In genomic region chrX:9595131-9595530, GRCh38 we compare ENCODE assay signal across 23 cellular contexts.
A peak's percentile ranks its signal among the peaks of the same experiment; 100 is the strongest.
DNase-seq lines count a peak whose midpoint lies in the region; ATAC-seq, FAIRE-seq and TF ChIP-seq lines count a peak whose summit lies in the region.
"Had no signal": no experiment of that assay in that cellular context is flagged by ENCODE, and none has a peak within 500 bp of the region (broad histone marks: within the 10 kb centered on the region; RNA-seq: fewer than 3 reads in every experiment).

No MANE protein-coding gene starts in this region.

- H3K79me2 ChIP-seq in astrocyte (ENCODE audit: insufficient read depth, low read length): no peaks in the 10 kb centered on the region
- H3K79me2 ChIP-seq: hepatocyte had no signal

- no peak for TF ChIP-seq CTCF in astrocyte (IDR thresholded peaks at IDR 0.05; ENCODE audit: insufficient read depth, low read depth, low read length)
- TF ChIP-seq CTCF in GM13977 (IDR thresholded peaks at IDR 0.05; ENCODE audit: extremely low read depth, insufficient read depth, missing control alignments): no peak

- ATAC-seq in HG03025 (IDR thresholded peaks at IDR 0.05; ENCODE audit: low FRiP score, unreplicated experiment) (no peak), GM21737 (IDR thresholded peaks at IDR 0.05; ENCODE audit: unreplicated experiment) (no peak), HG02678 (IDR thresholded peaks at IDR 0.05; ENCODE audit: unreplicated experiment) (no peak)
- ATAC-seq: right cardiac atrium had no signal

- no peak overlapping the region for H3K9ac ChIP-seq in astrocyte (ENCODE audit: low read length)
- H3K9ac ChIP-seq: neural progenitor cell had no signal

- peaks cover 5% of the 10 kb centered on the region for H3K4me1 Mint-ChIP-seq in astrocyte (ENCODE audit: low read depth, unreplicated experiment)
- H3K4me1 Mint-ChIP-seq: neural progenitor cell had no signal

- H3K4me1 ChIP-seq in astrocyte (ENCODE audit: insufficient read depth, low read length): peaks cover 4% of the 10 kb centered on the region
- H3K4me1 ChIP-seq: Caco-2, neural progenitor cell had no signal

- H3K9me3 Mint-ChIP-seq in astrocyte (ENCODE audit: unreplicated experiment): no peaks in the 10 kb centered on the region
- H3K9me3 Mint-ChIP-seq: activated naive CD4-positive, alpha-beta T cell treated with anti-CD3 and anti-CD28 coated beads, Interleukin-2, amount 50 U/mL, for 24 hours had no signal

- FAIRE-seq in astrocyte (lab: Jason Lieb, UNC): peak; percentile 69
- FAIRE-seq: G401.6 had no signal

- H2AFZ ChIP-seq in astrocyte (ENCODE audit: low read depth, low read length): no peak overlapping the region
- H2AFZ ChIP-seq: hepatocyte, neural progenitor cell had no signal

- DNase-seq in AG08395 (ENCODE audit: low spot score): peak; percentile 39
- DNase-seq in H4 (ENCODE audit: low spot score): peak; percentile 49
- DNase-seq in astrocyte (ENCODE audit: low read depth): peak; percentile 76
- DNase-seq in iPS-NIHi7 (ENCODE audit: extremely low spot score): peak; percentile 24
- DNase-seq in GM13977 (ENCODE audit: low spot score): no peak
- DNase-seq: activated CD4-positive, alpha-beta T cell treated with anti-CD3 and anti-CD28 coated beads, Interleukin-2, amount 50 U/mL, for 1 hour; activated T-cell treated with anti-CD3 and anti-CD28 coated beads, Interleukin-2, amount 50 U/mL, for 24 hours; Caco-2; KG1; kidney glomerular epithelial cell; midbrain; NCI-H1105 had no signal

- H3K36me3 ChIP-seq in astrocyte (ENCODE audit: insufficient read depth, low read length): no peaks in the 10 kb centered on the region
- H3K36me3 ChIP-seq: cardiac muscle cell, esophagus muscularis mucosa, neural progenitor cell had no signal

- peaks cover 6% of the 10 kb centered on the region for H4K20me1 ChIP-seq in astrocyte (ENCODE audit: insufficient read depth, low read length)

- H3K27ac Mint-ChIP-seq in astrocyte (ENCODE audit: unreplicated experiment): no peak overlapping the region
- H3K27ac Mint-ChIP-seq: activated naive CD4-positive, alpha-beta T cell treated with anti-CD3 and anti-CD28 coated beads, Interleukin-2, amount 50 U/mL, for 24 hours; activated T-cell treated with anti-CD3 and anti-CD28 coated beads, Interleukin-2, amount 50 U/mL, for 24 hours; neural progenitor cell had no signal

- no peaks in the 10 kb centered on the region for H3K27me3 Mint-ChIP-seq in astrocyte (ENCODE audit: low read depth, unreplicated experiment)
- H3K27me3 Mint-ChIP-seq: activated naive CD4-positive, alpha-beta T cell treated with anti-CD3 and anti-CD28 coated beads, Interleukin-2, amount 50 U/mL, for 24 hours; activated T-cell treated with anti-CD3 and anti-CD28 coated beads, Interleukin-2, amount 50 U/mL, for 24 hours had no signal

- H3K4me3 ChIP-seq in astrocyte (ENCODE audit: insufficient read depth, low read depth, low read length): no peak overlapping the region
- H3K4me3 ChIP-seq: cardiac muscle cell, esophagus muscularis mucosa, hepatocyte, neural progenitor cell had no signal

- no peaks in the 10 kb centered on the region for H3K9me3 ChIP-seq in astrocyte (ENCODE audit: insufficient read depth, low read depth, low read length)
- H3K9me3 ChIP-seq: Caco-2, esophagus muscularis mucosa had no signal

- H3K4me2 ChIP-seq in astrocyte (ENCODE audit: low read length): peak overlapping the region; percentile 32
- H3K4me2 ChIP-seq: hepatocyte, neural progenitor cell had no signal

- H3K36me3 Mint-ChIP-seq in astrocyte (ENCODE audit: low read depth, unreplicated experiment): peaks cover 3% of the 10 kb centered on the region

- H3K27ac ChIP-seq in astrocyte (ENCODE audit: low read depth, low read length): no peak overlapping the region
- H3K27ac ChIP-seq: cardiac muscle cell, esophagus muscularis mucosa, hepatocyte, HL-60, neural progenitor cell had no signal

- H3K4me3 Mint-ChIP-seq in astrocyte (ENCODE audit: unreplicated experiment): no peak overlapping the region
- H3K4me3 Mint-ChIP-seq: activated naive CD4-positive, alpha-beta T cell treated with anti-CD3 and anti-CD28 coated beads, Interleukin-2, amount 50 U/mL, for 24 hours; activated T-cell treated with anti-CD3 and anti-CD28 coated beads, Interleukin-2, amount 50 U/mL, for 24 hours; neural progenitor cell had no signal

- no peaks in the 10 kb centered on the region for H3K27me3 ChIP-seq in astrocyte (ENCODE audit: insufficient read depth, low read length)
- H3K27me3 ChIP-seq: cardiac muscle cell, esophagus muscularis mucosa, hepatocyte, neural progenitor cell had no signal

- in situ Hi-C loops in GM13977 (cut with MboI; ENCODE audit: low pct_unique_long_range_greater_than_20kb, low sequenced_read_pairs, unreplicated experiment): no loop called here
